In the genomic region with DNA sequence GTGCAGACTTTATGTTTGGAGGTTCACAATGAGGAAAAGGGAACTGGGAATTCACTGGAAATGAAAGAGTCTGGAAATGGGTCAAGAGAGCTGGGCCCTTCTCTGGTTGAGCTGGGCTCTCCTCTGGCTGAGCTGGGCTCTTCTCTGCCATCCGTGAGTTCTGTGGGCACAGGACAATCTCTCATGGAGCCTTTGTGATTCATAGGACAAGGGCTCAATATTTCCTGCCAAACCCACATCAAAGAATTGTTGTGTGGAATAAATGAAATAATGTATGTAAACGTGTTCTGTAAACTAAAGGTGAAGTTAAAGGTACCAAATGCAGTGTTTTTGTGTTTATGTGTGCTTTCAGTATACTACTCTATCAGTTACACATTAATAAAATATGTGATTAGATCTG, we compare ENCODE assay signal across 27 cellular contexts.
"Had no signal": no experiment of that assay in that cellular context is flagged by ENCODE, and none has a peak within 500 bp of the region (broad histone marks: within the 10 kb centered on the region; RNA-seq: fewer than 3 reads in every experiment).

No MANE protein-coding gene starts in this region.

- H3K4me1 ChIP-seq: pancreas, psoas muscle had no signal

- DNase-seq: naive thymus-derived CD8-positive, alpha-beta T cell; nephron progenitor cell; nucleus accumbens; pancreas; posterior cingulate gyrus; psoas muscle; right cardiac atrium; right lobe of liver; sigmoid colon; small intestine; stimulated activated CD4-positive, alpha-beta T cell treated with anti-CD3 and anti-CD28 coated beads, Interleukin-15, amount 100 ng/mL, for 24 hours; stimulated activated CD4-positive, alpha-beta T cell treated with anti-CD3 and anti-CD28 coated beads, Interleukin-2, amount 100 ng/mL, for 24 hours; stimulated activated CD4-positive, alpha-beta T cell treated with anti-CD3 and anti-CD28 coated beads, Interleukin-2, amount 100 ng/mL, for 48 hours; stimulated activated CD4-positive, alpha-beta T cell treated with anti-CD3 and anti-CD28 coated beads, Interleukin-4, amount 100 ng/mL, for 24 hours; stimulated activated naive B cell treated with anti-CD40 and anti-IgM and Interleukin-4, amounts not matched to agents 10 μg/mL and 1 μg/mL and 100 μg/mL, for 72 hours; stimulated activated naive CD4-positive, alpha-beta T cell treated with Interleukin-2 at 50 U/mL for 16 hours; stomach; thyroid gland; trophoblast cell; upper lobe of left lung had no signal

- H3K36me3 ChIP-seq: neutrophil, pancreas, right lobe of liver, sigmoid colon, stomach, thoracic aorta, thyroid gland, upper lobe of left lung, vagina had no signal

- H3K9me3 ChIP-seq: neutrophil, pancreas, psoas muscle, right lobe of liver, sigmoid colon, stomach, thoracic aorta, thyroid gland, upper lobe of left lung, vagina had no signal

- H3K27me3 ChIP-seq: pancreas, right lobe of liver, sigmoid colon, stomach, thyroid gland, tibial nerve, upper lobe of left lung, vagina had no signal

- H3K27ac ChIP-seq: neutrophil, pancreas, psoas muscle, sigmoid colon, stomach, thoracic aorta, thyroid gland, upper lobe of left lung, vagina had no signal

- H3K4me3 ChIP-seq: pancreas, psoas muscle, right lobe of liver, sigmoid colon, stomach, thoracic aorta, thyroid gland, tibial nerve, upper lobe of left lung, vagina had no signal

- ATAC-seq: naive thymus-derived CD8-positive, alpha-beta T cell; natural killer cell treated with Interleukin-12 subunit alpha and Interleukin-12 subunit beta and Interleukin-15 and Interleukin-18, amount 100 ng/mL, for 72 hours; pancreas; psoas muscle; right cardiac atrium; right lobe of liver; stimulated activated effector memory CD8-positive, alpha-beta T cell treated with anti-CD3 and anti-CD28 coated beads, Interleukin-12 subunit alpha, Interleukin-12 subunit beta, amount 100 ng/mL, for 72 hours; stimulated activated naive B cell treated with anti-CD40 and anti-IgM and Interleukin-4, amounts not matched to agents 10 μg/mL and 1 μg/mL and 100 μg/mL, for 72 hours had no signal

- FAIRE-seq: pancreas, urothelium cell line had no signal
